In genomic region chr21:27077501-27077900, GRCh38 we compare ENCODE assay signal across 2 cellular contexts.
TF ChIP-seq lines count a peak whose summit lies in the region.

No MANE protein-coding gene starts in this region.

TF ChIP-seq in IMR-90, 13 proteins besides CTCF, POLR2A, EP300 and RAD21:
- no peak for TF ChIP-seq BHLHE40 (IDR thresholded peaks at IDR 0.05; ENCODE audit: low read depth, low read length)
- TF ChIP-seq CHD1 (IDR thresholded peaks at IDR 0.05; ENCODE audit: low read depth, low read length), result no peak
- no peak for TF ChIP-seq SMC3 (IDR thresholded peaks at IDR 0.05; ENCODE audit: low read depth, low read length)
- TF ChIP-seq MXI1 (IDR thresholded peaks at IDR 0.05; ENCODE audit: borderline replicate concordance, low read depth, low read length), result no peak
- TF ChIP-seq ELK1 (IDR thresholded peaks at IDR 0.05; ENCODE audit: borderline replicate concordance, low read depth, low read length), result no peak
- no peak for TF ChIP-seq RFX5 (IDR thresholded peaks at IDR 0.05; ENCODE audit: low read depth, low read length)
- no peak for TF ChIP-seq FOS (IDR thresholded peaks at IDR 0.05; ENCODE audit: low read depth, low read length)
- TF ChIP-seq USF2 (IDR thresholded peaks at IDR 0.05; ENCODE audit: low read depth, low read length), result no peak
- TF ChIP-seq MAZ (IDR thresholded peaks at IDR 0.05; ENCODE audit: borderline replicate concordance, low read depth, low read length), result no peak

TF ChIP-seq in neural cell, 6 proteins besides CTCF, POLR2A, EP300 and RAD21:
- TF ChIP-seq SMC3 (conservative IDR thresholded peaks at IDR 0.05; ENCODE audit: poor library complexity), result no peak
- no peak for TF ChIP-seq EZH2 (IDR thresholded peaks at IDR 0.05; ENCODE audit: borderline replicate concordance, insufficient read depth, low read length, poor library complexity, severe bottlenecking)
- peak; percentile 84 for TF ChIP-seq POLR2AphosphoS5 (IDR thresholded peaks at IDR 0.05)
- peak; percentile 42 for TF ChIP-seq REST (IDR thresholded peaks at IDR 0.05; ENCODE audit: borderline replicate concordance)
- TF ChIP-seq TAF1 (IDR thresholded peaks at IDR 0.05; ENCODE audit: low read depth), result no peak
TF ChIP-seq in neural cell: peak in this region for 2.
